21 cellular contexts compared by ENCODE assay signal in genomic region chr4:175109933-175110332, GRCh38.
DNase-seq lines count a peak whose midpoint lies in the region; ATAC-seq and TF ChIP-seq lines count a peak whose summit lies in the region.
"Had no signal": no experiment of that assay in that cellular context is flagged by ENCODE, and none has a peak within 500 bp of the region (broad histone marks: within the 10 kb centered on the region; RNA-seq: fewer than 3 reads in every experiment).

No MANE protein-coding gene starts in this region.

- no peak overlapping the region for H3K9ac ChIP-seq in SU-DHL-6 (ENCODE audit: low read length)
- H3K9ac ChIP-seq: GM23248 had no signal

- H4K20me1 ChIP-seq in SU-DHL-6 (ENCODE audit: low read depth, low read length), result no peaks in the 10 kb centered on the region

- H3K9me2 ChIP-seq in SU-DHL-6 (replicated peaks; ENCODE audit: insufficient read depth, low read length), result no peaks in the 10 kb centered on the region

- intact Hi-C loops in Right ventricle myocardium inferior (cut with DNase I), result no loop called here

- DNase-seq in Right ventricle myocardium inferior (ENCODE audit: missing footprints) (peak; percentile 62), right atrium auricular region (ENCODE audit: low spot score) (no peak), HT-29 (ENCODE audit: low spot score) (peak; percentile 15), LoVo (ENCODE audit: low spot score) (no peak), kidney tubule cell (ENCODE audit: low spot score) (no peak), inferior parietal cortex (ENCODE audit: extremely low spot score) (no peak)
- no peak for DNase-seq in activated CD4-positive, CD25-positive, alpha-beta regulatory T cell treated with anti-CD3 and anti-CD28 coated beads, Interleukin-2, amount 50 U/mL, for 72 hours
- DNase-seq: amniotic stem cell; CD8-positive, alpha-beta memory T cell; effector memory CD8-positive, alpha-beta T cell; GF-D8; GM23248; natural killer cell; NCI-H1092; psoas muscle; stimulated activated CD4-positive, alpha-beta T cell treated with anti-CD3 and anti-CD28 coated beads, Interleukin-15, amount 100 ng/mL, for 24 hours; stomach had no signal

- ATAC-seq in Right ventricle myocardium inferior, result no peak
- ATAC-seq: activated T-helper 17 cell treated with anti-CD3 and anti-CD28 coated beads, Interleukin-2, amount 50 U/mL, for 72 hours; effector memory CD8-positive, alpha-beta T cell; natural killer cell; psoas muscle had no signal

- H3F3A ChIP-seq in SU-DHL-6 (ENCODE audit: insufficient read depth), result no peaks in the 10 kb centered on the region

- TF ChIP-seq CTCF in right atrium auricular region (IDR thresholded peaks at IDR 0.05) (no peak), SU-DHL-6 (IDR thresholded peaks at IDR 0.05; ENCODE audit: insufficient read depth, low read length, poor library complexity, severe bottlenecking) (no peak)

- H2AFZ ChIP-seq in SU-DHL-6 (ENCODE audit: low read depth, low read length, severe bottlenecking), result peak overlapping the region; percentile 75
- H2AFZ ChIP-seq: GM23248 had no signal

- H3K27me3 ChIP-seq in right atrium auricular region (no peaks in the 10 kb centered on the region), SU-DHL-6 (ENCODE audit: low read length) (no peaks in the 10 kb centered on the region)
- H3K27me3 ChIP-seq: SJSA1, stomach had no signal

- H3K9me3 ChIP-seq in right atrium auricular region (peaks cover 6 to 25% of the 10 kb centered on the region in 2 donors), SU-DHL-6 (ENCODE audit: insufficient read depth, low read length) (peaks cover 23% of the 10 kb centered on the region)
- H3K9me3 ChIP-seq: SJSA1 had no signal

- H3K4me1 ChIP-seq in right atrium auricular region, result no peaks in the 10 kb centered on the region
- H3K4me1 ChIP-seq: psoas muscle, SJSA1, stomach had no signal

- H3K4me3 ChIP-seq in right atrium auricular region (no peak overlapping the region), SU-DHL-6 (ENCODE audit: insufficient read depth, low read length, poor library complexity, severe bottlenecking) (no peak overlapping the region)
- H3K4me3 ChIP-seq: GM23248, lung, psoas muscle, SJSA1, stomach had no signal

- H3K79me2 ChIP-seq in SU-DHL-6 (ENCODE audit: insufficient read depth, low read length), result no peaks in the 10 kb centered on the region

- H3K4me2 ChIP-seq in SU-DHL-6 (ENCODE audit: low read depth, low read length, poor library complexity, severe bottlenecking), result no peak overlapping the region

- H3K27ac ChIP-seq in right atrium auricular region (no peak overlapping the region), SU-DHL-6 (ENCODE audit: low read depth, low read length) (no peak overlapping the region)
- H3K27ac ChIP-seq: GM23248, psoas muscle, SJSA1, stomach had no signal

- H3K36me3 ChIP-seq in right atrium auricular region (no peaks in the 10 kb centered on the region), SU-DHL-6 (ENCODE audit: low read length) (peaks cover 32% of the 10 kb centered on the region)
- H3K36me3 ChIP-seq: SJSA1, stomach had no signal

Comparison
In these comparisons a context has a peak if more than half of its experiments do, and no peak if none do; other contexts are left out.
1. DNase-seq: peak in Right ventricle myocardium inferior (single experiment) and HT-29 (single experiment); none in right atrium auricular region (single experiment), activated CD4-positive, CD25-positive, alpha-beta regulatory T cell treated with anti-CD3 and anti-CD28 coated beads, Interleukin-2, amount 50 U/mL, for 72 hours (single experiment), LoVo (single experiment), kidney tubule cell (single experiment) and inferior parietal cortex (single experiment).